Comparison of ENCODE assay signal across 8 cellular contexts in the genomic region with DNA sequence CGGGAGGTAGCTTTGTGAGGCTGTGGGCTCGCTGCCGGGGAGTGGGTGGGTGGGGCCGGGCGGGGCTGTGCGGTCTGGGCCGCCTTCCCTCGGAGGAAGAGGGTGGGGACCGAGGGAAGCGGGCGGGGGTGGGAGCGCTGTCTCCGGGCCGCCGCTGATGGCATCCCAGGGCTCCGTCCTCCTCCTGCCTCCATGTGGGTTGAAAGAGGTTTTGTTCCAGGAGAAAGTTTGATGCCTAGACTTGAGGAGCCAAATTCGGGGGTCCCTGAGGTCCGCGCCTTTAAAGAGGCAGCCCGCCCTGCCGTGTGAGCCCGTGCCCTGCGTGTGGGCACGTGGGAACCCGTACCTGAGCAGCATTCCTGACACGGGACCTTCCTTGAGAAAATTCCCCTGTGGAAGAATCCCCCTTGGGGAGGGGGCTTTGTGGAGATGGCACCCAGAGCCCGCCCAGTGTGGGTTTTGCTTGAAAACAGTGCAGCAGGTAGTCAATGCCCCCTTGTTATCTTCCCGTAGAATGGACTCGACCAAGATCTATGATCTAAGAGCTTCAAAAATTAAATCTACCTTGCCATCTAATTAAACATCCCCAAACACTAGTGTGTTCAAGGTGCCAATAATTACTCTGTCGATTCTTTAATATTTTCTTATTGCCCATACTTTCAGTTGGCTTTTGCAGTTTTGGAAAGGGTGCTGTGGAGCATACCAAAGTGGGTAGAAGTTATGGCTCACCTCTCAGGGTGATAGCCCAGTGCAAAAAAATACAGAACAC.
DNase-seq lines count a peak whose midpoint lies in the region; ATAC-seq and TF ChIP-seq lines count a peak whose summit lies in the region.

No MANE protein-coding gene starts in this region.

- H2AFZ ChIP-seq in HCT116 (ENCODE audit: low read depth, low read length, poor library complexity, severe bottlenecking), result peak overlapping the region; percentile 22

- no peaks in the 10 kb centered on the region for H3K9me3 ChIP-seq in CD8-positive, alpha-beta T cell (ENCODE audit: low read length)
- H3K9me3 ChIP-seq in HCT116 (ENCODE audit: control insufficient read depth in 1 of 2, insufficient read depth in 1 of 2, low read depth in 1 of 2, low read length in 2 of 2), result no peaks in the 10 kb centered on the region

- no peak for ATAC-seq in CD8-positive, alpha-beta T cell
- ATAC-seq in HCT116 (peak; percentile 48), GM21825 (IDR thresholded peaks at IDR 0.05; ENCODE audit: unreplicated experiment) (no peak)

- no TSS peak for BruUV-seq in HCT116 (replicated peaks; lab: Mats Ljungman, UMichigan)

- peak overlapping the region; percentile 55 for H3K4me3 Mint-ChIP-seq in CD8-positive, alpha-beta T cell
- H3K4me3 Mint-ChIP-seq in T-helper 2 cell treated with Interferon-gamma antibody and Interleukin-4, amounts not matched to agents 5 μg/mL and 100 μg/mL, for 36 hours, result peak overlapping the region; percentile 78
- H3K4me3 Mint-ChIP-seq in glutamatergic neuron (ENCODE audit: unreplicated experiment), result peak overlapping the region; percentile 85

- H3K36me3 ChIP-seq in CD8-positive, alpha-beta T cell (ENCODE audit: insufficient read depth, low read length), result no peaks in the 10 kb centered on the region
- H3K36me3 ChIP-seq in HCT116 (ENCODE audit: control insufficient read depth in 1 of 2, insufficient read depth in 2 of 2, low read length in 2 of 2), result no peaks in the 10 kb centered on the region

- no peaks in the 10 kb centered on the region for H3K27me3 ChIP-seq in CD8-positive, alpha-beta T cell (ENCODE audit: insufficient read depth, low read length)
- peaks cover 64% of the 10 kb centered on the region for H3K27me3 ChIP-seq in HCT116 (ENCODE audit: insufficient read depth, low read length)

- intact Hi-C loops in CD8-positive, alpha-beta T cell (cut with DNase I, micrococcal nuclease), result no loop called here
- intact Hi-C loops in HCT116 (cut with micrococcal nuclease), result no loop called here

- TF ChIP-seq CTCF in CD8-positive, alpha-beta T cell (IDR thresholded peaks at IDR 0.05), result no peak
- TF ChIP-seq CTCF in HCT116 (IDR thresholded peaks at IDR 0.05 in 2 of 3, conservative IDR thresholded peaks at IDR 0.05 in 1 of 3; ENCODE audit: borderline replicate concordance in 1 of 3, insufficient read depth in 1 of 3, low read depth in 2 of 3, low read length in 2 of 3) (no peak), glutamatergic neuron (IDR thresholded peaks at IDR 0.05; ENCODE audit: partially characterized antibody, unreplicated experiment) (no peak), retinal pigment epithelial cell (conservative IDR thresholded peaks at IDR 0.05; ENCODE audit: low read depth, low read length) (no peak)

- no peaks in the 10 kb centered on the region for H4K20me1 ChIP-seq in HCT116 (ENCODE audit: insufficient read depth)

- peaks cover 34% of the 10 kb centered on the region for H3K27me3 Mint-ChIP-seq in CD8-positive, alpha-beta T cell (ENCODE audit: low read depth)
- H3K27me3 Mint-ChIP-seq in T-helper 2 cell treated with Interferon-gamma antibody and Interleukin-4, amounts not matched to agents 5 μg/mL and 100 μg/mL, for 36 hours (ENCODE audit: low read depth), result peaks cover 67% of the 10 kb centered on the region
- peaks cover 2% of the 10 kb centered on the region for H3K27me3 Mint-ChIP-seq in glutamatergic neuron (ENCODE audit: unreplicated experiment)

- H3K4me1 ChIP-seq in CD8-positive, alpha-beta T cell (ENCODE audit: insufficient read depth, low read length), result no peaks in the 10 kb centered on the region
- peaks cover 8 to 9% of the 10 kb centered on the region in 2 experiments for H3K4me1 ChIP-seq in HCT116 (ENCODE audit: control insufficient read depth in 1 of 2, insufficient read depth in 2 of 2, low read length in 2 of 2)

- TF ChIP-seq POLR2A in HCT116 (IDR thresholded peaks at IDR 0.05; ENCODE audit: borderline replicate concordance, extremely low read depth, insufficient read depth, insufficient read length), result no peak

- CTCF ChIA-PET in CD8-positive, alpha-beta T cell (lab: Charles Lee), result no interaction called here
- CTCF ChIA-PET in HCT116 (lab: Charles Lee), result no interaction called here

- peaks cover 10% of the 10 kb centered on the region for H3K4me1 Mint-ChIP-seq in CD8-positive, alpha-beta T cell (ENCODE audit: low read depth)
- peaks cover 29% of the 10 kb centered on the region for H3K4me1 Mint-ChIP-seq in T-helper 2 cell treated with Interferon-gamma antibody and Interleukin-4, amounts not matched to agents 5 μg/mL and 100 μg/mL, for 36 hours (ENCODE audit: low read depth)
- peaks cover 26% of the 10 kb centered on the region for H3K4me1 Mint-ChIP-seq in glutamatergic neuron (ENCODE audit: low read depth, unreplicated experiment)

- DNase-seq in CD8-positive, alpha-beta T cell, result no peak
- DNase-seq in HCT116 (ENCODE audit: low read depth, low spot score) (no peak), glutamatergic neuron (no peak), retinal pigment epithelial cell (ENCODE audit: low read depth) (no peak), NCI-H1417 treated with DMSO at 0.1 percent for 48 hours (lab: John Stamatoyannopoulos, UW) (no peak), AML-193 (lab: John Stamatoyannopoulos, UW) (no peak)
- no peak for DNase-seq in T-helper 2 cell treated with Interferon-gamma antibody and Interleukin-4, amounts not matched to agents 5 μg/mL and 100 μg/mL, for 36 hours (ENCODE audit: low spot score)

- no peak overlapping the region for H3K27ac Mint-ChIP-seq in CD8-positive, alpha-beta T cell
- no peak overlapping the region for H3K27ac Mint-ChIP-seq in T-helper 2 cell treated with Interferon-gamma antibody and Interleukin-4, amounts not matched to agents 5 μg/mL and 100 μg/mL, for 36 hours
- no peak overlapping the region for H3K27ac Mint-ChIP-seq in glutamatergic neuron (ENCODE audit: unreplicated experiment)

- H3K79me2 ChIP-seq in HCT116 (ENCODE audit: insufficient read depth, low read length), result no peaks in the 10 kb centered on the region

- no peak for TF ChIP-seq RAD21 in HCT116 (IDR thresholded peaks at IDR 0.05; ENCODE audit: low read depth)

- peak overlapping the region; percentile 92 for H3K4me2 ChIP-seq in HCT116 (ENCODE audit: low read length)

- POLR2A ChIA-PET in CD8-positive, alpha-beta T cell (lab: Charles Lee), result no interaction called here
- POLR2A ChIA-PET in HCT116 (lab: Charles Lee), result no interaction called here

- no peaks in the 10 kb centered on the region for H3K36me3 Mint-ChIP-seq in CD8-positive, alpha-beta T cell
- peaks cover 1% of the 10 kb centered on the region for H3K36me3 Mint-ChIP-seq in T-helper 2 cell treated with Interferon-gamma antibody and Interleukin-4, amounts not matched to agents 5 μg/mL and 100 μg/mL, for 36 hours (ENCODE audit: low read depth)
- H3K36me3 Mint-ChIP-seq in glutamatergic neuron (ENCODE audit: unreplicated experiment), result no peaks in the 10 kb centered on the region

- no peak overlapping the region for H3K4me3 ChIP-seq in CD8-positive, alpha-beta T cell (ENCODE audit: low read depth, low read length)
- H3K4me3 ChIP-seq in HCT116 (replicated peaks in 1 of 2; ENCODE audit: low read depth in 1 of 2, low read length in 2 of 2), result peak overlapping the region; percentile 44 to 58
- peak overlapping the region; percentile 53 for H3K4me3 ChIP-seq in retinal pigment epithelial cell (ENCODE audit: low read length)

- H3K9me2 ChIP-seq in HCT116 (ENCODE audit: insufficient read depth), result no peaks in the 10 kb centered on the region

- no peak overlapping the region for H3K9ac ChIP-seq in HCT116 (ENCODE audit: low read length)

- H3K9me3 Mint-ChIP-seq in CD8-positive, alpha-beta T cell, result no peaks in the 10 kb centered on the region
- H3K9me3 Mint-ChIP-seq in T-helper 2 cell treated with Interferon-gamma antibody and Interleukin-4, amounts not matched to agents 5 μg/mL and 100 μg/mL, for 36 hours, result no peaks in the 10 kb centered on the region
- H3K9me3 Mint-ChIP-seq in glutamatergic neuron (ENCODE audit: unreplicated experiment), result peaks cover 7% of the 10 kb centered on the region

- RAD21 ChIA-PET in HCT116 (lab: Charles Lee; ENCODE audit: low non-redundant PET in 1 of 2, low total read pairs in 2 of 2, uncharacterized antibody in 2 of 2, unreplicated experiment in 2 of 2), result interaction anchor here in 1 of 2 experiments (0.6 kb wide), 1 partner anchor 156 kb away, joined by 3 read pairs; no protein-coding TSS in a partner anchor

- no peak overlapping the region for H3K27ac ChIP-seq in CD8-positive, alpha-beta T cell (ENCODE audit: low read depth, low read length)
- no peak overlapping the region for H3K27ac ChIP-seq in HCT116 (ENCODE audit: low read depth, low read length)

TF ChIP-seq in HCT116, 20 proteins besides CTCF, POLR2A, EP300 and RAD21 (continues in another document):
- no peak for TF ChIP-seq CEBPB (IDR thresholded peaks at IDR 0.05; ENCODE audit: low read depth)
- TF ChIP-seq CBX3 (IDR thresholded peaks at IDR 0.05; ENCODE audit: low read depth), result no peak
- TF ChIP-seq, protein P1, sequence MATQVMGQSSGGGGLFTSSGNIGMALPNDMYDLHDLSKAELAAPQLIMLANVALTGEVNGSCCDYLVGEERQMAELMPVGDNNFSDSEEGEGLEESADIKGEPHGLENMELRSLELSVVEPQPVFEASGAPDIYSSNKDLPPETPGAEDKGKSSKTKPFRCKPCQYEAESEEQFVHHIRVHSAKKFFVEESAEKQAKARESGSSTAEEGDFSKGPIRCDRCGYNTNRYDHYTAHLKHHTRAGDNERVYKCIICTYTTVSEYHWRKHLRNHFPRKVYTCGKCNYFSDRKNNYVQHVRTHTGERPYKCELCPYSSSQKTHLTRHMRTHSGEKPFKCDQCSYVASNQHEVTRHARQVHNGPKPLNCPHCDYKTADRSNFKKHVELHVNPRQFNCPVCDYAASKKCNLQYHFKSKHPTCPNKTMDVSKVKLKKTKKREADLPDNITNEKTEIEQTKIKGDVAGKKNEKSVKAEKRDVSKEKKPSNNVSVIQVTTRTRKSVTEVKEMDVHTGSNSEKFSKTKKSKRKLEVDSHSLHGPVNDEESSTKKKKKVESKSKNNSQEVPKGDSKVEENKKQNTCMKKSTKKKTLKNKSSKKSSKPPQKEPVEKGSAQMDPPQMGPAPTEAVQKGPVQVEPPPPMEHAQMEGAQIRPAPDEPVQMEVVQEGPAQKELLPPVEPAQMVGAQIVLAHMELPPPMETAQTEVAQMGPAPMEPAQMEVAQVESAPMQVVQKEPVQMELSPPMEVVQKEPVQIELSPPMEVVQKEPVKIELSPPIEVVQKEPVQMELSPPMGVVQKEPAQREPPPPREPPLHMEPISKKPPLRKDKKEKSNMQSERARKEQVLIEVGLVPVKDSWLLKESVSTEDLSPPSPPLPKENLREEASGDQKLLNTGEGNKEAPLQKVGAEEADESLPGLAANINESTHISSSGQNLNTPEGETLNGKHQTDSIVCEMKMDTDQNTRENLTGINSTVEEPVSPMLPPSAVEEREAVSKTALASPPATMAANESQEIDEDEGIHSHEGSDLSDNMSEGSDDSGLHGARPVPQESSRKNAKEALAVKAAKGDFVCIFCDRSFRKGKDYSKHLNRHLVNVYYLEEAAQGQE (IDR thresholded peaks at IDR 0.05; ENCODE audit: low read depth), result no peak
- no peak for TF ChIP-seq YY1 (IDR thresholded peaks at IDR 0.05; ENCODE audit: extremely low read depth, insufficient replicate concordance, low read depth, low read length)
- no peak for TF ChIP-seq SIN3A (IDR thresholded peaks at IDR 0.05; ENCODE audit: low read depth)
